Comparison of ENCODE assay signal across 23 cellular contexts in the genomic region with DNA sequence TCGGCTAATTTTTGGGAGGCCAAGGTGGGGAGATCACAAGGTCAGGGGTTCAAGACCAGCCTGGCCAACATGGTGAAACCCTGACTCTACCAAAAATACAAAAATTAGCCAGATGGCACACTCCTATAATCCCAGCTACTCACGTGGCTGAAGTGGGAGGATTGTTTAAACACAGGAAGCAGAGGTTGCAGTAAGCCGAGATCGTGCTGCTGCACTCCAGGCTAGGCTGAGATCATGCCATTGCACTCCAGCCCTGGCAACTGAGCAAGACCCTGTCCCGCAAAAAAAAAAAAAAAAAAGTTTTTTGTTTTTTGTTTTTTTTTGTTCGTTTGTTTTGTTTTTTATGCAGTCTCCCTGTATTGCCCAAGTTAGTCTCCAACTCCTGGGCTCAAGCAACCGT. TPM values are rescaled to one million over a fixed set of nuclear protein-coding genes. Genes with fewer than 3 reads are reported as not detected.
"Had no signal": no experiment of that assay in that cellular context is flagged by ENCODE, and none has a peak within 500 bp of the region (broad histone marks: within the 10 kb centered on the region; RNA-seq: fewer than 3 reads in every experiment).

No MANE protein-coding gene starts in this region.

- H3K36me3 Mint-ChIP-seq: activated naive CD8-positive, alpha-beta T cell had no signal

- H3K27me3 Mint-ChIP-seq: activated CD8-positive, alpha-beta T cell treated with anti-CD3 and anti-CD28 coated beads for 36 hours; activated naive CD8-positive, alpha-beta T cell had no signal

- H3K4me3 Mint-ChIP-seq: activated CD8-positive, alpha-beta T cell treated with anti-CD3 and anti-CD28 coated beads for 36 hours; activated naive CD8-positive, alpha-beta T cell had no signal

- DNase-seq: activated CD4-positive, alpha-beta T cell treated with anti-CD3 and anti-CD28 coated beads for 4 hours; activated CD8-positive, alpha-beta memory T cell treated with anti-CD3 and anti-CD28 coated beads, Interleukin-2, amount 50 U/mL, for 4 hours; activated CD8-positive, alpha-beta T cell treated with anti-CD3 and anti-CD28 coated beads for 36 hours; activated effector memory CD4-positive, alpha-beta T cell treated with Interleukin-2 at 50 U/mL for 16 hours; activated naive CD4-positive, alpha-beta T cell treated with Interleukin-2 at 50 U/mL for 16 hours; amygdala; brain microvascular endothelial cell; Kasumi-1; KBM-7; NCI-H1105; NCI-H1436; NCI-H187 treated with DMSO at 0.1 percent for 48 hours; NCI-H2081 treated with DMSO at 0.1 percent for 48 hours; NCI-H226; NCI-H748 treated with DMSO at 0.1 percent for 48 hours; SIG-M5 had no signal

- ATAC-seq: activated CD4-positive, CD25-positive, alpha-beta regulatory T cell treated with anti-CD3 and anti-CD28 coated beads, Interleukin-2, amount 50 U/mL, for 24 hours; activated CD8-positive, alpha-beta T cell treated with anti-CD3 and anti-CD28 coated beads for 36 hours had no signal

- H3K27ac Mint-ChIP-seq: activated CD8-positive, alpha-beta T cell treated with anti-CD3 and anti-CD28 coated beads for 36 hours; activated naive CD8-positive, alpha-beta T cell had no signal

RNA-seq across cellular contexts. Expression of a gene that starts 25.2 kb away (rescaled TPM):
- total RNA-seq: activated CD8-positive, alpha-beta T cell treated with anti-CD3 and anti-CD28 coated beads for 36 hours; astrocyte; cardiac muscle cell; NCI-H460; RPMI7951; T-helper 2 cell treated with Interferon-gamma antibody and Interleukin-4, amounts not matched to agents 100 ng/mL and 5 ng/mL, for 36 hours had no signal

RNA-seq across cellular contexts. Expression of a gene that starts 27.5 kb away (rescaled TPM):
- total RNA-seq: astrocyte, RPMI7951 had no signal
